ENCODE assay signal across 8 cellular contexts in the genomic region with DNA sequence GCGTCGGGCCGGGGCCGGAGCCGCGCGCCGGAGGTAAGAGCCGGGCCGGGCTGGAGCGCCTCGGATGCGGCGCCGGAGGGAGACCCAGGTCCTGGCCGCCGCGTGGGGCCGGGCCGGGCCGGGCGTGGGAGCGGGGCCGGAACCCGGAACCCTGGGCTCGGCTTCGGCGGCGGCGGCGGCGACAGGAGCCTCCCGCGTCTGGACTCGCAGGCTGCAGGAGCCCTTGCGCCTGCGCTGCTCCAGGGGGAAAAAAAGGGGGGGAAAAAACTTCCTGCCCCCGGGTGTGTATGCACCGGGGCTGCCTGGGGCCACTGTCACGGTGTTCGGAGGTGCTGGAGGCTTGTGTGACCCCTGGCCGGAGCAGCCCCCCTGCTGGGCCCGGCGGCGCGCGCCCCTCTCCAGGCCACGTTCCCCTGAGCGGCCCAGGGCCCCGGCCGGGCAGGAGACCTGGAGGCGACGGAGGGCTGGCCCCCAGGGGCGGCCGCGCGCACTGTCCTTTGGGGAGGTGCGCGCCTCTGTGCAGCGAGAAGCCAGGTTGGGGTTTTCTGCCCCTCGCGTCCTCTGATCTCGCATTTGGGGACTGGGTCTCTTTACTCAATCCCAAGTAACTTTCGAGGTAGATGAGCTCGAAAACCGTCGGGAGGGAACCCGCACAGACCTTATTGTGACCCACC. TPM values are rescaled to one million over a fixed set of nuclear protein-coding genes. Genes with fewer than 3 reads are reported as not detected.
A peak's percentile ranks its signal among the peaks of the same experiment; 100 is the strongest.
DNase-seq lines count a peak whose midpoint lies in the region; ATAC-seq, FAIRE-seq and TF ChIP-seq lines count a peak whose summit lies in the region.

No MANE protein-coding gene starts in this region.

- H3K27me3 ChIP-seq in HUES6 (ENCODE audit: control insufficient read depth, insufficient read depth, low read length): peaks cover 86% of the 10 kb centered on the region
- peaks cover 32% of the 10 kb centered on the region for H3K27me3 ChIP-seq in astrocyte (ENCODE audit: insufficient read depth, low read length)

- peak overlapping the region; percentile 97 for H3K4me2 ChIP-seq in astrocyte (ENCODE audit: low read length)

- H3K4me3 ChIP-seq in HUES6 (ENCODE audit: low read depth, low read length): peak overlapping the region; percentile 81
- H3K4me3 ChIP-seq in astrocyte (ENCODE audit: insufficient read depth, low read depth, low read length): peak overlapping the region; percentile 60

- H3K36me3 Mint-ChIP-seq in astrocyte (ENCODE audit: low read depth, unreplicated experiment) (no peaks in the 10 kb centered on the region), immature natural killer cell (no peaks in the 10 kb centered on the region)
- no peaks in the 10 kb centered on the region for H3K36me3 Mint-ChIP-seq in stimulated activated naive CD8-positive, alpha-beta T cell treated with anti-CD3 and anti-CD28 coated beads, Interleukin-15, Interleukin-2, amounts not matched to agents 100 ng/mL and 50 ng/mL, for 24 hours (ENCODE audit: low read depth)

- peak overlapping the region; percentile 96 for H3K4me3 Mint-ChIP-seq in astrocyte (ENCODE audit: unreplicated experiment)
- peak overlapping the region; percentile 67 to 81 (median 76) for H3K4me3 Mint-ChIP-seq in immature natural killer cell
- peak overlapping the region; percentile 85 for H3K4me3 Mint-ChIP-seq in stimulated activated naive CD8-positive, alpha-beta T cell treated with anti-CD3 and anti-CD28 coated beads, Interleukin-15, Interleukin-2, amounts not matched to agents 100 ng/mL and 50 ng/mL, for 24 hours

- DNase-seq in DMS53 (lab: John Stamatoyannopoulos, UW): peak; percentile 62
- DNase-seq in DMS53 treated with DMSO at 0.1 percent for 48 hours (lab: John Stamatoyannopoulos, UW; ENCODE audit: unreplicated experiment): no peak
- no peak for DNase-seq in astrocyte (ENCODE audit: low read depth)
- DNase-seq in immature natural killer cell: no peak
- DNase-seq in NCI-H226: no peak

- H3K36me3 ChIP-seq in HUES6 (ENCODE audit: control insufficient read depth, insufficient read depth, low read length): no peaks in the 10 kb centered on the region
- H3K36me3 ChIP-seq in astrocyte (ENCODE audit: insufficient read depth, low read length): no peaks in the 10 kb centered on the region

- H4K20me1 ChIP-seq in astrocyte (ENCODE audit: insufficient read depth, low read length): peaks cover 16% of the 10 kb centered on the region

- H3K9me3 ChIP-seq in HUES6 (ENCODE audit: control insufficient read depth, insufficient read depth, low read depth, low read length): no peaks in the 10 kb centered on the region
- H3K9me3 ChIP-seq in astrocyte (ENCODE audit: insufficient read depth, low read depth, low read length): no peaks in the 10 kb centered on the region

- H2AFZ ChIP-seq in astrocyte (ENCODE audit: low read depth, low read length): peak overlapping the region; percentile 87

- no peak for FAIRE-seq in astrocyte (lab: Jason Lieb, UNC)

- H3K4me1 ChIP-seq in HUES6 (ENCODE audit: control insufficient read depth, insufficient read depth, low read length) (peaks cover 6% of the 10 kb centered on the region; the same call in 1 of the 2 replicates), astrocyte (ENCODE audit: insufficient read depth, low read length) (peaks cover 21% of the 10 kb centered on the region)

- no peak overlapping the region for H3K27ac ChIP-seq in HUES6 (ENCODE audit: low read depth, low read length)
- no peak overlapping the region for H3K27ac ChIP-seq in astrocyte (ENCODE audit: low read depth, low read length)

- TF ChIP-seq CTCF in astrocyte (IDR thresholded peaks at IDR 0.05; ENCODE audit: insufficient read depth, low read depth, low read length): no peak

- H3K4me1 Mint-ChIP-seq in astrocyte (ENCODE audit: low read depth, unreplicated experiment): peaks cover 15% of the 10 kb centered on the region
- H3K4me1 Mint-ChIP-seq in immature natural killer cell: peaks cover 15 to 26% of the 10 kb centered on the region in 2 donors
- H3K4me1 Mint-ChIP-seq in stimulated activated naive CD8-positive, alpha-beta T cell treated with anti-CD3 and anti-CD28 coated beads, Interleukin-15, Interleukin-2, amounts not matched to agents 100 ng/mL and 50 ng/mL, for 24 hours (ENCODE audit: low read depth): peaks cover 19% of the 10 kb centered on the region

- H3K9me3 Mint-ChIP-seq in astrocyte (ENCODE audit: unreplicated experiment): no peaks in the 10 kb centered on the region
- peaks cover 0 to 2% (median 0%) of the 10 kb centered on the region in 6 donors for H3K9me3 Mint-ChIP-seq in immature natural killer cell
- H3K9me3 Mint-ChIP-seq in stimulated activated naive CD8-positive, alpha-beta T cell treated with anti-CD3 and anti-CD28 coated beads, Interleukin-15, Interleukin-2, amounts not matched to agents 100 ng/mL and 50 ng/mL, for 24 hours: no peaks in the 10 kb centered on the region

- peaks cover 51% of the 10 kb centered on the region for H3K27me3 Mint-ChIP-seq in astrocyte (ENCODE audit: low read depth, unreplicated experiment)
- peaks cover 19 to 34% (median 22%) of the 10 kb centered on the region in 3 donors for H3K27me3 Mint-ChIP-seq in immature natural killer cell (ENCODE audit: low read depth in 3 of 3)
- H3K27me3 Mint-ChIP-seq in stimulated activated naive CD8-positive, alpha-beta T cell treated with anti-CD3 and anti-CD28 coated beads, Interleukin-15, Interleukin-2, amounts not matched to agents 100 ng/mL and 50 ng/mL, for 24 hours: peaks cover 63% of the 10 kb centered on the region

- H3K9ac ChIP-seq in HUES6 (ENCODE audit: low read length): peak overlapping the region; percentile 51
- peak overlapping the region; percentile 64 for H3K9ac ChIP-seq in astrocyte (ENCODE audit: low read length)

- H3K79me2 ChIP-seq in astrocyte (ENCODE audit: insufficient read depth, low read length): no peaks in the 10 kb centered on the region

- H3K27ac Mint-ChIP-seq in astrocyte (ENCODE audit: unreplicated experiment) (no peak overlapping the region), immature natural killer cell (no peak overlapping the region)
- H3K27ac Mint-ChIP-seq in stimulated activated naive CD8-positive, alpha-beta T cell treated with anti-CD3 and anti-CD28 coated beads, Interleukin-15, Interleukin-2, amounts not matched to agents 100 ng/mL and 50 ng/mL, for 24 hours: no peak overlapping the region

- peak; percentile 29 for ATAC-seq in GM21528 (IDR thresholded peaks at IDR 0.05; ENCODE audit: low FRiP score, unreplicated experiment)

RNA-seq across cellular contexts. Expression of gene KLHL29, which starts 0.9 kb away (rescaled TPM):
- 4.8 and 5.5 TPM in 2 replicates for total RNA-seq in astrocyte
- under 1 TPM in 2 of 3 donors, not detected in 1; 0.02 to 0.41 TPM for polyA plus RNA-seq in immature natural killer cell
